In genomic region chr17:64628641-64629040, GRCh38 we compare ENCODE assay signal across 11 cellular contexts. TPM values are rescaled to one million over a fixed set of nuclear protein-coding genes. Genes with fewer than 3 reads are reported as not detected.
DNase-seq lines count a peak whose midpoint lies in the region; ATAC-seq and TF ChIP-seq lines count a peak whose summit lies in the region.
"Had no signal": no experiment of that assay in that cellular context is flagged by ENCODE, and none has a peak within 500 bp of the region (broad histone marks: within the 10 kb centered on the region; RNA-seq: fewer than 3 reads in every experiment).

No MANE protein-coding gene starts in this region.

- CTCF ChIA-PET in activated CD4-positive, alpha-beta memory T cell treated with anti-CD3 and anti-CD28 coated beads for 36 hours (lab: Charles Lee): interaction anchor here (0.9 to 1.6 kb wide), 3 partner anchors 11 to 210 kb away, joined by 3 read pairs; no protein-coding TSS in a partner anchor
- CTCF ChIA-PET in activated CD4-positive, alpha-beta memory T cell treated with anti-CD3 and anti-CD28 coated beads, Interleukin-2, amount 10 ng/mL, durations not matched to agents 7 days and 5 days (lab: Charles Lee): no interaction called here
- CTCF ChIA-PET in T-cell (lab: Charles Lee): no interaction called here

- DNase-seq in activated CD4-positive, alpha-beta memory T cell treated with anti-CD3 and anti-CD28 coated beads for 36 hours: peak; percentile 40
- DNase-seq in activated CD4-positive, alpha-beta memory T cell treated with anti-CD3 and anti-CD28 coated beads, Interleukin-2, amount 10 ng/mL, durations not matched to agents 7 days and 5 days: no peak
- DNase-seq in T-cell: no peak
- no peak for DNase-seq in natural killer cell
- no peak for DNase-seq in NCI-H510A treated with DMSO at 0.1 percent for 48 hours (lab: John Stamatoyannopoulos, UW)
- no peak for DNase-seq in DMS153 (lab: John Stamatoyannopoulos, UW)
- no peak for DNase-seq in KG1 (lab: John Stamatoyannopoulos, UW)
- DNase-seq: NCI-H1092 treated with DMSO at 0.1 percent for 48 hours, NCI-H774, testis had no signal

- peaks cover 55% of the 10 kb centered on the region for H3K4me1 Mint-ChIP-seq in activated CD4-positive, alpha-beta memory T cell treated with anti-CD3 and anti-CD28 coated beads for 36 hours (ENCODE audit: low read depth)
- H3K4me1 Mint-ChIP-seq in activated CD4-positive, alpha-beta memory T cell treated with anti-CD3 and anti-CD28 coated beads, Interleukin-2, amount 10 ng/mL, durations not matched to agents 7 days and 5 days: peaks cover 28% of the 10 kb centered on the region
- H3K4me1 Mint-ChIP-seq in T-cell (peaks cover 67 to 74% (median 73%) of the 10 kb centered on the region in 3 donors), natural killer cell (peaks cover 73 to 74% of the 10 kb centered on the region in 2 donors)

- TF ChIP-seq CTCF in natural killer cell (IDR thresholded peaks at IDR 0.05): no peak

- peak overlapping the region; percentile 56 for H3K4me3 Mint-ChIP-seq in activated CD4-positive, alpha-beta memory T cell treated with anti-CD3 and anti-CD28 coated beads for 36 hours
- no peak overlapping the region for H3K4me3 Mint-ChIP-seq in activated CD4-positive, alpha-beta memory T cell treated with anti-CD3 and anti-CD28 coated beads, Interleukin-2, amount 10 ng/mL, durations not matched to agents 7 days and 5 days
- H3K4me3 Mint-ChIP-seq in T-cell (peak overlapping the region in 1 of 3 donors; percentile 27), natural killer cell (peak overlapping the region; percentile 8)

- intact Hi-C loops in activated CD4-positive, alpha-beta memory T cell treated with anti-CD3 and anti-CD28 coated beads for 36 hours (cut with micrococcal nuclease): loop anchor here (1.0 to 2.0 kb wide), 4 partner anchors 8 to 48 kb away; no protein-coding TSS in a partner anchor
- intact Hi-C loops in natural killer cell (cut with micrococcal nuclease): no loop called here

- no peaks in the 10 kb centered on the region for H3K36me3 Mint-ChIP-seq in activated CD4-positive, alpha-beta memory T cell treated with anti-CD3 and anti-CD28 coated beads for 36 hours
- H3K36me3 Mint-ChIP-seq in activated CD4-positive, alpha-beta memory T cell treated with anti-CD3 and anti-CD28 coated beads, Interleukin-2, amount 10 ng/mL, durations not matched to agents 7 days and 5 days (ENCODE audit: low read depth): no peaks in the 10 kb centered on the region
- peaks cover 8% of the 10 kb centered on the region for H3K36me3 Mint-ChIP-seq in T-cell
- H3K36me3 Mint-ChIP-seq in natural killer cell: no peaks in the 10 kb centered on the region

- no peaks in the 10 kb centered on the region for H3K9me3 Mint-ChIP-seq in activated CD4-positive, alpha-beta memory T cell treated with anti-CD3 and anti-CD28 coated beads for 36 hours
- no peaks in the 10 kb centered on the region for H3K9me3 Mint-ChIP-seq in activated CD4-positive, alpha-beta memory T cell treated with anti-CD3 and anti-CD28 coated beads, Interleukin-2, amount 10 ng/mL, durations not matched to agents 7 days and 5 days
- H3K9me3 Mint-ChIP-seq in T-cell (no peaks in the 10 kb centered on the region), natural killer cell (no peaks in the 10 kb centered on the region)

- ATAC-seq in GM19468 (IDR thresholded peaks at IDR 0.05; ENCODE audit: extremely low read depth, unreplicated experiment) (peak; percentile 29), T-cell (replicated peaks in 1 of 4) (peak; percentile 54 to 73 (median 64)), natural killer cell (peak; percentile 37 to 53 (median 52))

- POLR2A ChIA-PET in activated CD4-positive, alpha-beta memory T cell treated with anti-CD3 and anti-CD28 coated beads for 36 hours (lab: Charles Lee): interaction anchor here (1.7 kb wide), 1 partner anchor 123 kb away, joined by 6 read pairs; no protein-coding TSS in a partner anchor
- POLR2A ChIA-PET in activated CD4-positive, alpha-beta memory T cell treated with anti-CD3 and anti-CD28 coated beads, Interleukin-2, amount 10 ng/mL, durations not matched to agents 7 days and 5 days (lab: Charles Lee): no interaction called here
- POLR2A ChIA-PET in T-cell (lab: Charles Lee): no interaction called here

- H3K27ac Mint-ChIP-seq in activated CD4-positive, alpha-beta memory T cell treated with anti-CD3 and anti-CD28 coated beads for 36 hours: peak overlapping the region; percentile 75
- H3K27ac Mint-ChIP-seq in activated CD4-positive, alpha-beta memory T cell treated with anti-CD3 and anti-CD28 coated beads, Interleukin-2, amount 10 ng/mL, durations not matched to agents 7 days and 5 days: no peak overlapping the region
- H3K27ac Mint-ChIP-seq in T-cell (peak overlapping the region in 1 of 2 donors; percentile 2), natural killer cell (peak overlapping the region; percentile 32 to 65)

- no peaks in the 10 kb centered on the region for H3K27me3 Mint-ChIP-seq in activated CD4-positive, alpha-beta memory T cell treated with anti-CD3 and anti-CD28 coated beads for 36 hours
- H3K27me3 Mint-ChIP-seq in activated CD4-positive, alpha-beta memory T cell treated with anti-CD3 and anti-CD28 coated beads, Interleukin-2, amount 10 ng/mL, durations not matched to agents 7 days and 5 days: no peaks in the 10 kb centered on the region
- no peaks in the 10 kb centered on the region for H3K27me3 Mint-ChIP-seq in T-cell
- H3K27me3 Mint-ChIP-seq in natural killer cell (ENCODE audit: low read depth in 2 of 2): no peaks in the 10 kb centered on the region

RNA-seq across cellular contexts. Expression of gene SMURF2, which starts 33.5 kb away (rescaled TPM):
- 10 to 100 TPM; 11.5 to 12.1 TPM for total RNA-seq in activated CD4-positive, alpha-beta memory T cell treated with anti-CD3 and anti-CD28 coated beads for 36 hours
- total RNA-seq in activated CD4-positive, alpha-beta memory T cell treated with anti-CD3 and anti-CD28 coated beads, Interleukin-2, amount 10 ng/mL, durations not matched to agents 7 days and 5 days: 10 to 100 TPM; 14.6 to 14.8 TPM
- total RNA-seq in T-cell (10 to 100 TPM; 27.4 to 36.6 (median 34.8) TPM), natural killer cell (10 to 100 TPM; 43.8 to 54.5 (median 46.5) TPM)
